In genomic region chr7:15848362-15848761, GRCh38 we compare ENCODE assay signal across 31 cellular contexts.
DNase-seq lines count a peak whose midpoint lies in the region; ATAC-seq and TF ChIP-seq lines count a peak whose summit lies in the region.
"Had no signal": no experiment of that assay in that cellular context is flagged by ENCODE, and none has a peak within 500 bp of the region (broad histone marks: within the 10 kb centered on the region; RNA-seq: fewer than 3 reads in every experiment).

No MANE protein-coding gene starts in this region.

- DNase-seq in EH (ENCODE audit: low read depth) (peak; percentile 42), NCI-H226 (peak; percentile 43), amniotic epithelial cell (ENCODE audit: low read depth) (peak; percentile 82), mesendoderm (peak; percentile 58), COLO668 (lab: John Stamatoyannopoulos, UW; ENCODE audit: unreplicated experiment) (no peak), NCI-H1048 (lab: John Stamatoyannopoulos, UW) (no peak)
- DNase-seq: activated CD4-positive, alpha-beta T cell treated with anti-CD3 and anti-CD28 coated beads for 36 hours; activated CD8-positive, alpha-beta memory T cell treated with anti-CD3 and anti-CD28 coated beads, Interleukin-2, amount 50 U/mL, for 48 hours; activated CD8-positive, alpha-beta T cell treated with anti-CD3 and anti-CD28 coated beads for 36 hours; activated naive CD4-positive, alpha-beta T cell treated with Interleukin-2 at 50 U/mL for 16 hours; body of pancreas; CD4-positive, alpha-beta T cell; foreskin melanocyte; H7; heart right ventricle; Karpas-422; mammary epithelial cell; NCI-H1092 treated with DMSO at 0.1 percent for 48 hours; NCI-H187; NCI-H510A; NK-92 treated with Interleukin-12 subunit alpha and Interleukin-12 subunit beta, amount 100 ng/mL, for 24 hours; SHP77; stimulated activated CD4-positive, alpha-beta T cell treated with anti-CD3 and anti-CD28 coated beads, Interleukin-2, amount 100 ng/mL, for 24 hours; stimulated activated CD8-positive, alpha-beta memory T cell treated with anti-CD3 and anti-CD28 coated beads, Interleukin-4, amount 100 ng/mL, for 48 hours; stomach; T-helper 2 cell had no signal

- H4K8ac ChIP-seq in mesendoderm (ENCODE audit: low read depth, low read length) = no peak overlapping the region

- H4K5ac ChIP-seq in mesendoderm (ENCODE audit: low read length) = no peak overlapping the region

- H3K27ac ChIP-seq in mesendoderm (ENCODE audit: low read depth, low read length) (no peak overlapping the region), gastroesophageal sphincter (no peak overlapping the region)
- H3K27ac ChIP-seq: body of pancreas, parathyroid adenoma, stomach had no signal

- H3K9ac ChIP-seq in mesendoderm (ENCODE audit: low read length) = no peak overlapping the region
- H3K9ac ChIP-seq: parathyroid adenoma had no signal

- H3K4me3 ChIP-seq in mesendoderm (ENCODE audit: low read length) (no peak overlapping the region), gastroesophageal sphincter (no peak overlapping the region)
- H3K4me3 ChIP-seq: body of pancreas, heart right ventricle, stomach had no signal

- H3K4me1 ChIP-seq in mesendoderm (ENCODE audit: control insufficient read depth, low read depth, low read length) (no peaks in the 10 kb centered on the region), gastroesophageal sphincter (peaks cover 0 to under 1% (median 0%) of the 10 kb centered on the region in 3 donors)
- H3K4me1 ChIP-seq: body of pancreas, parathyroid adenoma, stomach had no signal

- H3K36me3 ChIP-seq in mesendoderm (ENCODE audit: control insufficient read depth, insufficient read depth, low read length) (no peaks in the 10 kb centered on the region), gastroesophageal sphincter (no peaks in the 10 kb centered on the region)
- H3K36me3 ChIP-seq: heart right ventricle, stomach had no signal

- no peaks in the 10 kb centered on the region for H3K79me2 ChIP-seq in mesendoderm (ENCODE audit: control insufficient read depth, insufficient read depth, low read length)
- H3K79me2 ChIP-seq: parathyroid adenoma had no signal

- H3K27me3 ChIP-seq in mesendoderm (ENCODE audit: insufficient read depth, low read length, poor library complexity) (no peaks in the 10 kb centered on the region), gastroesophageal sphincter (no peaks in the 10 kb centered on the region)
- H3K27me3 ChIP-seq: body of pancreas, heart right ventricle, stomach had no signal

- TF ChIP-seq CTCF in gastroesophageal sphincter (IDR thresholded peaks at IDR 0.05) = no peak

- H3K56ac ChIP-seq in mesendoderm (ENCODE audit: low read length) = no peak overlapping the region

- H3K4me2 ChIP-seq in mesendoderm (ENCODE audit: low read length) = no peak overlapping the region

- no peak overlapping the region for H3K18ac ChIP-seq in mesendoderm (ENCODE audit: low read length)

- no peak overlapping the region for H3K4ac ChIP-seq in mesendoderm (ENCODE audit: low read depth, low read length)

- no CpG with 5 or more reads among the region's 3 CpGs for WGBS in mesendoderm (ENCODE audit: extremely low coverage, insufficient coverage, low lambda C conversion rate)
- 66 to 74% methylated on average over 3 of the region's 3 CpGs for WGBS in gastroesophageal sphincter (ENCODE audit: low coverage in 1 of 2), 2 donors

- no peak for ATAC-seq in HG02759 (IDR thresholded peaks at IDR 0.05; ENCODE audit: unreplicated experiment)
- ATAC-seq in gastroesophageal sphincter = no peak
- ATAC-seq: activated CD4-positive, alpha-beta T cell treated with anti-CD3 and anti-CD28 coated beads for 36 hours; activated CD8-positive, alpha-beta T cell treated with anti-CD3 and anti-CD28 coated beads for 36 hours; body of pancreas; HepG2; Panc1 had no signal

- no peak overlapping the region for H2BK120ac ChIP-seq in mesendoderm (ENCODE audit: low read depth, low read length)

- no peak overlapping the region for H2BK5ac ChIP-seq in mesendoderm (ENCODE audit: low read length)

- H2AK5ac ChIP-seq in mesendoderm (ENCODE audit: low read length) = no peak overlapping the region

- H2BK15ac ChIP-seq in mesendoderm (replicated peaks; ENCODE audit: low read depth) = no peak overlapping the region

- H3K79me1 ChIP-seq in mesendoderm (ENCODE audit: low read length) = no peaks in the 10 kb centered on the region

- no peak for TF ChIP-seq EP300 in gastroesophageal sphincter (IDR thresholded peaks at IDR 0.05)

- no peaks in the 10 kb centered on the region for H3K9me3 ChIP-seq in gastroesophageal sphincter
- H3K9me3 ChIP-seq: body of pancreas, heart right ventricle, stomach had no signal

- no peak overlapping the region for H3K23ac ChIP-seq in mesendoderm (ENCODE audit: low read length)

- no peak for TF ChIP-seq POLR2A in gastroesophageal sphincter (IDR thresholded peaks at IDR 0.05)

Comparison
In these comparisons a context has a peak if more than half of its experiments do, and no peak if none do; other contexts are left out.
1. DNase-seq: peak in EH (single experiment), NCI-H226 (single experiment), amniotic epithelial cell (single experiment) and mesendoderm (single experiment); none in COLO668 (single experiment) and NCI-H1048 (single experiment).